11 cellular contexts compared by ENCODE assay signal in the genomic region with DNA sequence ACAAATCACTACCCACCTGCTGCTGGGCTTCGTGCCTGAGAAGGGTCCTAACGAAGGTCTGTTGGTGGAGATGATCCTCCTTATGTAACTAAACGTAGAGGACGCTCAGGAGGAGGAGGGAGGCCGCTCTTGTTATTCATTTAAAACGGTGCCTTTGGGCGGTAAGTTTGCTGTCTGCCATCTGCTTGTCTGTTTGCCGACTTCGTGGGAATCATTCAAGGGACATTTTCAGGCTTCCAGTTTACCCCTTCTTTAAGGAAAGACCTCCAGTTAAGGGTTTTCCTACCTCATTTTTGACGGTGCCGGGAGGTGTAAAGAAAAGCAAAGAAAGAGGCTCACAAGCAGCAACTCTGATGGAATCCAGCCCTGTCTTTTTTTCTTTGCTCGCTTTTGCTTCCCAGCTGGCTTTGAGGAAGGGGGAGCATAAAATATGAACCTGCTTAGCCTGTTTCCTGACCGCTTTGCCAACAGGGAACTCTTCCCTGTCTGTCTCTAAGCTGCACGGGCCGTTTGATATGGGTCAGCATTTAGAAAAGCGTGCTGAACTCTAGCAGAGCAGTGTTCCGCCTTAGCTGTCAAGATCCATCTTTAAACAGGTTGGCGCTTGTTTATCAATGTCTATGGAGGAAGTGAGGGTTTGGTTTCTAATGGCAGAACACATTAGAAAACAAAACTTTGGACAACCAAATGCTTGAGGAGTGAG. TPM values are rescaled to one million over a fixed set of nuclear protein-coding genes. Genes with fewer than 3 reads are reported as not detected.
DNase-seq lines count a peak whose midpoint lies in the region; ATAC-seq and TF ChIP-seq lines count a peak whose summit lies in the region.
"Had no signal": no experiment of that assay in that cellular context is flagged by ENCODE, and none has a peak within 500 bp of the region (broad histone marks: within the 10 kb centered on the region; RNA-seq: fewer than 3 reads in every experiment).

No MANE protein-coding gene starts in this region.

- peaks cover 0 to 11% (median 6%) of the 10 kb centered on the region in 3 donors for H3K27me3 Mint-ChIP-seq in immature natural killer cell (ENCODE audit: low read depth in 3 of 3)

- WGBS in esophagus squamous epithelium, 2 donors, result 28 to 43% methylated on average over 11 to 18 of the region's 18 CpGs

- peaks cover 23 to 58% (median 35%) of the 10 kb centered on the region in 3 donors for H3K36me3 Mint-ChIP-seq in immature natural killer cell

- POLR2A ChIA-PET in HEK293T (lab: Yijun Ruan, JAX), result interaction anchor here (1.3 kb wide), 1 partner anchor 19 kb away, joined by 4 read pairs; the partner anchor contains the start of gene DYNLT1

- TF ChIP-seq CTCF in esophagus squamous epithelium (IDR thresholded peaks at IDR 0.05), result no peak

- ATAC-seq in HG03442 (IDR thresholded peaks at IDR 0.05; ENCODE audit: unreplicated experiment), result no peak
- ATAC-seq in HG02571 (IDR thresholded peaks at IDR 0.05; ENCODE audit: unreplicated experiment), result no peak

- DNase-seq in HEK293T (ENCODE audit: extremely low spot score), result no peak
- DNase-seq in NCI-H748 (lab: John Stamatoyannopoulos, UW; ENCODE audit: unreplicated experiment), result peak; percentile 94
- no peak for DNase-seq in esophagus squamous epithelium (lab: John Stamatoyannopoulos, UW)
- DNase-seq in retina, result peak; percentile 44
- DNase-seq in immature natural killer cell, result no peak
- DNase-seq in T-helper 9 cell, result no peak
- DNase-seq: H9, SK-N-SH had no signal

- intact Hi-C loops in esophagus squamous epithelium (cut with DNase I), result no loop called here

- CTCF ChIA-PET in HEK293T (lab: Yijun Ruan, JAX), result interaction anchor here (1.0 kb wide), 1 partner anchor 28 kb away, joined by 6 read pairs; no protein-coding TSS in a partner anchor

- no peaks in the 10 kb centered on the region for H3K27me3 ChIP-seq in esophagus squamous epithelium

- H3K9me3 ChIP-seq in esophagus squamous epithelium, result no peaks in the 10 kb centered on the region
- H3K9me3 ChIP-seq: SK-N-SH had no signal

- H3K27ac ChIP-seq in esophagus squamous epithelium, result peak overlapping the region; percentile 74 to 91 (median 80)
- H3K27ac ChIP-seq: KMS-11 had no signal

- peaks cover 34 to 46% of the 10 kb centered on the region in 2 donors for H3K4me1 Mint-ChIP-seq in immature natural killer cell

- no peak overlapping the region for H3K4me3 Mint-ChIP-seq in immature natural killer cell

- peaks cover 11 to 90% (median 19%) of the 10 kb centered on the region in 3 donors for H3K4me1 ChIP-seq in esophagus squamous epithelium

- peak overlapping the region; percentile 6 to 47 (median 40) for H3K4me3 ChIP-seq in esophagus squamous epithelium

- no peaks in the 10 kb centered on the region for H3K9me3 Mint-ChIP-seq in immature natural killer cell
- H3K9me3 Mint-ChIP-seq: H9 had no signal

- H3K27ac Mint-ChIP-seq in immature natural killer cell, result peak overlapping the region in 1 of 6 donors; percentile 24

- no peak for TF ChIP-seq POLR2A in esophagus squamous epithelium (IDR thresholded peaks at IDR 0.05)

- peaks cover 0 to 4% (median 0%) of the 10 kb centered on the region in 3 donors for H3K36me3 ChIP-seq in esophagus squamous epithelium

TF ChIP-seq in HEK293T, 16 proteins besides CTCF, POLR2A, EP300 and RAD21:
- TF ChIP-seq ARNT (IDR thresholded peaks at IDR 0.05) (no peak), L3MBTL2 (conservative IDR thresholded peaks at IDR 0.05) (peak; percentile 45; the same call in 1 of the 2 replicates), ZNF384 (IDR thresholded peaks at IDR 0.05) (no peak), LEF1 (IDR thresholded peaks at IDR 0.05; ENCODE audit: borderline replicate concordance) (no peak)

RNA-seq across cellular contexts. Expression of gene SYTL3, which starts 13.8 kb away (rescaled TPM):
- 1 to 10 TPM; 1.6 to 8.0 (median 3.0) TPM for total RNA-seq in esophagus squamous epithelium
- polyA plus RNA-seq in immature natural killer cell, result 10 to 100 TPM; 45.4 to 56.5 (median 52.0) TPM

RNA-seq across cellular contexts. Expression of gene DYNLT1, which starts 19.1 kb away (rescaled TPM):
- 100 to 1,000 TPM in 1 of 4 donors, 10 to 100 TPM in 3; 78.7 to 107 (median 87.4) TPM for total RNA-seq in esophagus squamous epithelium
- 100 to 1,000 TPM in 2 of 3 donors, 10 to 100 TPM in 1; 94.2 to 141 (median 119) TPM for polyA plus RNA-seq in immature natural killer cell

Comparison
In these comparisons a context has a peak if more than half of its experiments do, and no peak if none do; other contexts are left out.
1. DNase-seq: peak in NCI-H748 (single experiment) and retina (single experiment); none in HEK293T (single experiment), esophagus squamous epithelium (single experiment), immature natural killer cell (0 of 3) and T-helper 9 cell (single experiment).